16 cellular contexts compared by ENCODE assay signal in genomic region chr10:14812271-14812670, GRCh38. TPM values are rescaled to one million over a fixed set of nuclear protein-coding genes. Genes with fewer than 3 reads are reported as not detected.
A peak's percentile ranks its signal among the peaks of the same experiment; 100 is the strongest.
DNase-seq lines count a peak whose midpoint lies in the region; ATAC-seq, FAIRE-seq and TF ChIP-seq lines count a peak whose summit lies in the region.
"Had no signal": no experiment of that assay in that cellular context is flagged by ENCODE, and none has a peak within 500 bp of the region (broad histone marks: within the 10 kb centered on the region; RNA-seq: fewer than 3 reads in every experiment).

No MANE protein-coding gene starts in this region.

- WGBS in K562 (ENCODE audit: insufficient coverage, low coverage, missing lambda C conversion rate), result 2% methylated on average over 3 of the region's 3 CpGs
- WGBS in testis, 2 donors, result 80 to 87% methylated on average over 3 of the region's 3 CpGs

- H3K4me1 Mint-ChIP-seq in activated naive CD8-positive, alpha-beta T cell treated with anti-CD3 and anti-CD28 coated beads, Interleukin-2, amount 10 ng/mL, durations not matched to agents 7 days and 5 days, result peaks cover 11% of the 10 kb centered on the region
- peaks cover 24% of the 10 kb centered on the region for H3K4me1 Mint-ChIP-seq in activated naive CD8-positive, alpha-beta T cell treated with anti-CD3 and anti-CD28 coated beads for 36 hours

- H3K36me3 ChIP-seq in Loucy (ENCODE audit: insufficient read depth, low read length), result no peaks in the 10 kb centered on the region
- H3K36me3 ChIP-seq in K562 (ENCODE audit: control insufficient read depth, insufficient read depth, low read length), result no peaks in the 10 kb centered on the region
- H3K36me3 ChIP-seq in testis (ENCODE audit: low read depth, missing control alignments), result no peaks in the 10 kb centered on the region

- DNase-seq in activated naive CD8-positive, alpha-beta T cell treated with anti-CD3 and anti-CD28 coated beads, Interleukin-2, amount 10 ng/mL, durations not matched to agents 7 days and 5 days, result no peak
- DNase-seq in activated naive CD8-positive, alpha-beta T cell treated with anti-CD3 and anti-CD28 coated beads for 36 hours, result no peak
- peak in 2 of 4 experiments; percentile 37 to 40 for DNase-seq in K562 (ENCODE audit: extremely low read depth in 1 of 4, low spot score in 3 of 4)
- peak; percentile 23 for DNase-seq in testis
- DNase-seq in DMS114 treated with DMSO at 0.1 percent for 48 hours (lab: John Stamatoyannopoulos, UW; ENCODE audit: unreplicated experiment), result no peak
- no peak for DNase-seq in ureter (ENCODE audit: low spot score)
- DNase-seq: DMS79 treated with DMSO at 0.1 percent for 48 hours, left cardiac atrium, NCI-H1105 treated with DMSO at 0.1 percent for 48 hours, NCI-H524, RPMI8226 had no signal

- no peak for TF ChIP-seq EP300 in K562 (IDR thresholded peaks at IDR 0.05; ENCODE audit: low read length)

- POLR2A ChIA-PET in activated naive CD8-positive, alpha-beta T cell treated with anti-CD3 and anti-CD28 coated beads, Interleukin-2, amount 10 ng/mL, durations not matched to agents 7 days and 5 days (lab: Charles Lee), result no interaction called here
- POLR2A ChIA-PET in K562 (lab: Yijun Ruan, JAX), result interaction anchor here (0.7 to 1.2 kb wide), 2 partner anchors 11 to 25 kb away, joined by 3 to 4 read pairs; partner anchors contain the start of gene CDNF

- peaks cover 1% of the 10 kb centered on the region for H3K9me3 Mint-ChIP-seq in activated naive CD8-positive, alpha-beta T cell treated with anti-CD3 and anti-CD28 coated beads, Interleukin-2, amount 10 ng/mL, durations not matched to agents 7 days and 5 days
- H3K9me3 Mint-ChIP-seq in activated naive CD8-positive, alpha-beta T cell treated with anti-CD3 and anti-CD28 coated beads for 36 hours, result no peaks in the 10 kb centered on the region
- H3K9me3 Mint-ChIP-seq: activated naive CD4-positive, alpha-beta T cell treated with anti-CD3 and anti-CD28 coated beads, Interleukin-2, amount 50 U/mL, for 24 hours had no signal

- no peaks in the 10 kb centered on the region for H3K27me3 ChIP-seq in Loucy (ENCODE audit: insufficient read depth, low read length, poor library complexity, severe bottlenecking)
- H3K27me3 ChIP-seq in K562 (ENCODE audit: control insufficient read depth in 2 of 2, insufficient read depth in 2 of 2, low read length in 2 of 2), result peaks cover 17 to 26% of the 10 kb centered on the region in 2 experiments
- H3K27me3 ChIP-seq in testis, result no peaks in the 10 kb centered on the region

- no peak overlapping the region for H3K27ac ChIP-seq in K562 (ENCODE audit: extremely low read depth, low read depth, low read length)
- no peak overlapping the region for H3K27ac ChIP-seq in testis

- H3K27ac Mint-ChIP-seq in activated naive CD8-positive, alpha-beta T cell treated with anti-CD3 and anti-CD28 coated beads, Interleukin-2, amount 10 ng/mL, durations not matched to agents 7 days and 5 days, result peak overlapping the region; percentile 57
- no peak overlapping the region for H3K27ac Mint-ChIP-seq in activated naive CD8-positive, alpha-beta T cell treated with anti-CD3 and anti-CD28 coated beads for 36 hours
- H3K27ac Mint-ChIP-seq: activated naive CD4-positive, alpha-beta T cell treated with anti-CD3 and anti-CD28 coated beads, Interleukin-2, amount 50 U/mL, for 24 hours; progenitor cell of endocrine pancreas had no signal

- intact Hi-C loops in K562 (cut with micrococcal nuclease), result no loop called here
- intact Hi-C loops in testis (cut with DNase I; ENCODE audit: low total_unique reads), result no loop called here

- TF ChIP-seq POLR2A in K562 (conservative IDR thresholded peaks at IDR 0.05) (no peak), testis (IDR thresholded peaks at IDR 0.05) (no peak)

- peak; percentile 37 for FAIRE-seq in K562 (lab: Jason Lieb, UNC)
- FAIRE-seq: GM12892 had no signal

- TF ChIP-seq RAD21 in K562 (CRISPR knock-in tag; conservative IDR thresholded peaks at IDR 0.05 in 1 of 2, IDR thresholded peaks at IDR 0.05 in 1 of 2), result no peak

- no peaks in the 10 kb centered on the region for H3K9me1 ChIP-seq in K562 (ENCODE audit: control insufficient read depth, insufficient read depth, low read length)

- H3K4me3 ChIP-seq in Loucy (ENCODE audit: low read length, poor library complexity, severe bottlenecking) (no peak overlapping the region), K562 (no peak overlapping the region), testis (no peak overlapping the region)

- H3K9me3 ChIP-seq in Loucy (ENCODE audit: insufficient read depth, low read depth, low read length) (no peaks in the 10 kb centered on the region), K562 (replicated peaks; ENCODE audit: control insufficient read depth, insufficient read depth, low read depth, low read length) (no peaks in the 10 kb centered on the region), testis (no peaks in the 10 kb centered on the region)

- no peak overlapping the region for H3K9ac ChIP-seq in Loucy (ENCODE audit: low read depth, low read length, poor library complexity, severe bottlenecking)
- no peak overlapping the region for H3K9ac ChIP-seq in K562 (ENCODE audit: insufficient read depth in 1 of 2, low read depth in 2 of 2, low read length in 2 of 2)

- peak overlapping the region; percentile 64 for H3K4me3 Mint-ChIP-seq in activated naive CD8-positive, alpha-beta T cell treated with anti-CD3 and anti-CD28 coated beads, Interleukin-2, amount 10 ng/mL, durations not matched to agents 7 days and 5 days
- H3K4me3 Mint-ChIP-seq in activated naive CD8-positive, alpha-beta T cell treated with anti-CD3 and anti-CD28 coated beads for 36 hours, result no peak overlapping the region
- H3K4me3 Mint-ChIP-seq: activated naive CD4-positive, alpha-beta T cell treated with anti-CD3 and anti-CD28 coated beads, Interleukin-2, amount 50 U/mL, for 24 hours had no signal

- TF ChIP-seq CTCF in Loucy (conservative IDR thresholded peaks at IDR 0.05; ENCODE audit: low read length), result no peak
- TF ChIP-seq CTCF in K562 (IDR thresholded peaks at IDR 0.05 in 2 of 3, conservative IDR thresholded peaks at IDR 0.05 in 1 of 3; ENCODE audit: insufficient read depth in 2 of 3, low read depth in 1 of 3, low read length in 3 of 3), result no peak
- no peak for TF ChIP-seq CTCF in testis (IDR thresholded peaks at IDR 0.05)

- H4K20me1 ChIP-seq in Loucy (ENCODE audit: insufficient read depth, low read length, poor library complexity, severe bottlenecking) (no peaks in the 10 kb centered on the region), K562 (replicated peaks; ENCODE audit: control insufficient read depth, insufficient read depth, low read length) (no peaks in the 10 kb centered on the region)

- H3K4me1 ChIP-seq in Loucy (ENCODE audit: insufficient read depth, low read length, poor library complexity, severe bottlenecking), result peaks cover 11% of the 10 kb centered on the region
- H3K4me1 ChIP-seq in K562 (replicated peaks in 1 of 2; ENCODE audit: control insufficient read depth in 2 of 2, insufficient read depth in 2 of 2, low read length in 2 of 2), result no peaks in the 10 kb centered on the region
- no peaks in the 10 kb centered on the region for H3K4me1 ChIP-seq in testis

- no peaks in the 10 kb centered on the region for H3F3A ChIP-seq in Loucy (ENCODE audit: low read depth)

- H3K79me2 ChIP-seq in Loucy (ENCODE audit: insufficient read depth, low read length) (no peaks in the 10 kb centered on the region), K562 (ENCODE audit: control insufficient read depth, insufficient read depth, low read length) (no peaks in the 10 kb centered on the region)

- no TSS peak for BruUV-seq in K562 (replicated peaks; lab: Mats Ljungman, UMichigan)

- in situ Hi-C loops in K562 (cut with MboI), result no loop called here

- CTCF ChIA-PET in K562 (lab: Yijun Ruan, JAX; ENCODE audit: low intra/inter-chr PET ratio), result no interaction called here

- H3K27me3 Mint-ChIP-seq in activated naive CD8-positive, alpha-beta T cell treated with anti-CD3 and anti-CD28 coated beads, Interleukin-2, amount 10 ng/mL, durations not matched to agents 7 days and 5 days, result peaks cover 5% of the 10 kb centered on the region
- no peaks in the 10 kb centered on the region for H3K27me3 Mint-ChIP-seq in activated naive CD8-positive, alpha-beta T cell treated with anti-CD3 and anti-CD28 coated beads for 36 hours
- H3K27me3 Mint-ChIP-seq: activated naive CD4-positive, alpha-beta T cell treated with anti-CD3 and anti-CD28 coated beads, Interleukin-2, amount 50 U/mL, for 24 hours; progenitor cell of endocrine pancreas had no signal

- H3K9me2 ChIP-seq in Loucy (replicated peaks; ENCODE audit: low read depth, low read length), result no peaks in the 10 kb centered on the region

- no peaks in the 10 kb centered on the region for H3K36me3 Mint-ChIP-seq in activated naive CD8-positive, alpha-beta T cell treated with anti-CD3 and anti-CD28 coated beads, Interleukin-2, amount 10 ng/mL, durations not matched to agents 7 days and 5 days
- H3K36me3 Mint-ChIP-seq in activated naive CD8-positive, alpha-beta T cell treated with anti-CD3 and anti-CD28 coated beads for 36 hours, result no peaks in the 10 kb centered on the region
- H3K36me3 Mint-ChIP-seq: activated naive CD4-positive, alpha-beta T cell treated with anti-CD3 and anti-CD28 coated beads, Interleukin-2, amount 50 U/mL, for 24 hours had no signal

- H3K4me2 ChIP-seq in Loucy (ENCODE audit: low read depth, low read length, poor library complexity, severe bottlenecking) (peak overlapping the region; percentile 3), K562 (ENCODE audit: insufficient read depth, low read length) (no peak overlapping the region; the same call in 1 of the 2 replicates)

- ATAC-seq in activated naive CD8-positive, alpha-beta T cell treated with anti-CD3 and anti-CD28 coated beads, Interleukin-2, amount 10 ng/mL, durations not matched to agents 7 days and 5 days (ENCODE audit: low read depth), result no peak
- peak; percentile 85 for ATAC-seq in K562
- ATAC-seq in HG02981 (IDR thresholded peaks at IDR 0.05; ENCODE audit: unreplicated experiment), result no peak
- ATAC-seq: left cardiac atrium had no signal

- H2AFZ ChIP-seq in Loucy (ENCODE audit: low read length) (no peak overlapping the region), K562 (ENCODE audit: low read depth, low read length) (no peak overlapping the region)

RNA-seq across cellular contexts. Expression of gene CDNF, which starts 25.6 kb away (rescaled TPM):
- total RNA-seq in activated naive CD8-positive, alpha-beta T cell treated with anti-CD3 and anti-CD28 coated beads, Interleukin-2, amount 10 ng/mL, durations not matched to agents 7 days and 5 days, result 1 to 10 TPM in 1 of 2 experiments, under 1 TPM in 1; 0.82 to 1.0 TPM
- total RNA-seq in activated naive CD8-positive, alpha-beta T cell treated with anti-CD3 and anti-CD28 coated beads for 36 hours, result 1 to 10 TPM in 1 of 2 experiments, under 1 TPM in 1; 0.96 to 1.6 TPM
- total RNA-seq in K562 (2011; cell fraction: chromatin; rRNA removed; ENCODE audit: low replicate concordance), result 0.37 and 0.83 TPM in 2 replicates
- 0.83 and 2.2 TPM in 2 replicates for total RNA-seq in K562 (2011; cell fraction: nucleolus; rRNA removed)
- total RNA-seq in K562 (2011; cell fraction: nucleoplasm; rRNA removed), result 0.53 and 0.73 TPM in 2 replicates
- total RNA-seq in K562 (2014; rRNA removed), result 0.64 TPM in 1 of 2 replicates, not detected in the other
- 0.29 and 0.61 TPM in 2 replicates for total RNA-seq in K562 (2014; rRNA removed; fragmentation: Illumina TruSeq; extraction: Trizol)
- total RNA-seq in K562 (2015; rRNA removed; fragmentation: Illumina TruSeq; extraction: Trizol), result 0.33 and 0.60 TPM in 2 replicates
- total RNA-seq in K562 (2021), result 0.85 and 1.00 TPM in 2 replicates
- polyA plus RNA-seq in K562 (2011; rRNA removed), result 0.93 and 1.6 TPM in 2 replicates
- polyA plus RNA-seq in K562 (2011; cell fraction: cytosol; rRNA removed), result 0.13 and 1.2 TPM in 2 replicates
- 0.54 and 0.65 TPM in 2 replicates for polyA plus RNA-seq in K562 (2011; cell fraction: nucleus; rRNA removed)
- 0.64 and 2.2 TPM in 2 replicates for polyA plus RNA-seq in K562 (2012)
- polyA plus RNA-seq in K562 (2014; fragmentation: Illumina TruSeq; extraction: Trizol), result 0.61 and 0.96 TPM in 2 replicates
- under 1 TPM; 0.18 to 0.37 TPM for polyA plus RNA-seq in K562 (2014; fragmentation: Nextera tagmentation; extraction: Ambion mirVana)
- 1.1 and 1.6 TPM in 2 replicates for polyA plus RNA-seq in K562 (2014; rRNA removed)
- polyA minus RNA-seq in K562 (2011; rRNA and poly(A)+ RNA removed), result 0.42 and 1.9 TPM in 2 replicates
- not detected in 2 replicates for polyA minus RNA-seq in K562 (2011; cell fraction: cytosol; rRNA and poly(A)+ RNA removed)
- 0.40 and 1.4 TPM in 2 replicates for polyA minus RNA-seq in K562 (2011; cell fraction: nucleus; rRNA and poly(A)+ RNA removed)
- 10 to 100 TPM; 10.0 to 14.1 TPM for total RNA-seq in testis
- polyA plus RNA-seq in testis (ENCODE audit: insufficient read depth, low read depth, low replicate concordance), result 46.7 TPM
- total RNA-seq in ureter, result 3.8 TPM

RNA-seq across cellular contexts. Expression of gene HSPA14, which starts 25.8 kb away (rescaled TPM):
- 10 to 100 TPM; 23.0 to 25.1 TPM for total RNA-seq in activated naive CD8-positive, alpha-beta T cell treated with anti-CD3 and anti-CD28 coated beads, Interleukin-2, amount 10 ng/mL, durations not matched to agents 7 days and 5 days
- 10 to 100 TPM; 45.9 to 50.5 TPM for total RNA-seq in activated naive CD8-positive, alpha-beta T cell treated with anti-CD3 and anti-CD28 coated beads for 36 hours
- 10.9 and 32.7 TPM in 2 replicates for total RNA-seq in K562 (2011; cell fraction: chromatin; rRNA removed; ENCODE audit: low replicate concordance)
- 6.5 and 8.0 TPM in 2 replicates for total RNA-seq in K562 (2011; cell fraction: nucleolus; rRNA removed)
- total RNA-seq in K562 (2011; cell fraction: nucleoplasm; rRNA removed), result 16.4 and 26.8 TPM in 2 replicates
- 38.9 and 47.9 TPM in 2 replicates for total RNA-seq in K562 (2014; rRNA removed)
- total RNA-seq in K562 (2014; rRNA removed; fragmentation: Illumina TruSeq; extraction: Trizol), result 65.1 and 77.7 TPM in 2 replicates
- total RNA-seq in K562 (2015; rRNA removed; fragmentation: Illumina TruSeq; extraction: Trizol), result 57.5 and 63.2 TPM in 2 replicates
- total RNA-seq in K562 (2021), result 41.9 and 46.2 TPM in 2 replicates
- 52.3 and 71.5 TPM in 2 replicates for polyA plus RNA-seq in K562 (2011; rRNA removed)
- polyA plus RNA-seq in K562 (2011; cell fraction: cytosol; rRNA removed), result 12.0 and 24.9 TPM in 2 replicates
- 16.6 and 28.1 TPM in 2 replicates for polyA plus RNA-seq in K562 (2011; cell fraction: nucleus; rRNA removed)
- polyA plus RNA-seq in K562 (2012), result 25.4 and 33.0 TPM in 2 replicates
- polyA plus RNA-seq in K562 (2014; fragmentation: Illumina TruSeq; extraction: Trizol), result 47.0 and 51.9 TPM in 2 replicates
- polyA plus RNA-seq in K562 (2014; fragmentation: Nextera tagmentation; extraction: Ambion mirVana), result 10 to 100 TPM; 70.1 to 75.0 TPM
- polyA plus RNA-seq in K562 (2014; rRNA removed), result 54.1 and 56.5 TPM in 2 replicates
- 38.8 and 40.3 TPM in 2 replicates for polyA minus RNA-seq in K562 (2011; rRNA and poly(A)+ RNA removed)
- polyA minus RNA-seq in K562 (2011; cell fraction: cytosol; rRNA and poly(A)+ RNA removed), result 8.4 and 15.2 TPM in 2 replicates
- polyA minus RNA-seq in K562 (2011; cell fraction: nucleus; rRNA and poly(A)+ RNA removed), result 9.8 and 19.3 TPM in 2 replicates
- total RNA-seq in testis, result 10 to 100 TPM; 20.5 to 24.6 TPM
- 41.5 TPM for polyA plus RNA-seq in testis (ENCODE audit: insufficient read depth, low read depth, low replicate concordance)
- total RNA-seq in ureter, result 15.4 TPM

RNA-seq across cellular contexts. Expression of gene MSANTD7, which starts 25.8 kb away (rescaled TPM):
- 10 to 100 TPM; 17.0 to 19.4 TPM for total RNA-seq in activated naive CD8-positive, alpha-beta T cell treated with anti-CD3 and anti-CD28 coated beads, Interleukin-2, amount 10 ng/mL, durations not matched to agents 7 days and 5 days
- total RNA-seq in activated naive CD8-positive, alpha-beta T cell treated with anti-CD3 and anti-CD28 coated beads for 36 hours, result 10 to 100 TPM; 26.4 to 26.5 TPM
- total RNA-seq in K562 (2011; cell fraction: chromatin; rRNA removed; ENCODE audit: low replicate concordance), result 19.1 and 30.9 TPM in 2 replicates
- 16.7 and 18.6 TPM in 2 replicates for total RNA-seq in K562 (2011; cell fraction: nucleolus; rRNA removed)
- 22.8 and 36.6 TPM in 2 replicates for total RNA-seq in K562 (2011; cell fraction: nucleoplasm; rRNA removed)
- total RNA-seq in K562 (2014; rRNA removed), result 25.0 and 26.9 TPM in 2 replicates
- total RNA-seq in K562 (2014; rRNA removed; fragmentation: Illumina TruSeq; extraction: Trizol), result 23.6 and 24.5 TPM in 2 replicates
- 26.6 and 27.3 TPM in 2 replicates for total RNA-seq in K562 (2015; rRNA removed; fragmentation: Illumina TruSeq; extraction: Trizol)
- 26.4 and 27.2 TPM in 2 replicates for total RNA-seq in K562 (2021)
- 14.6 and 18.9 TPM in 2 replicates for polyA plus RNA-seq in K562 (2011; rRNA removed)
- 9.0 and 9.9 TPM in 2 replicates for polyA plus RNA-seq in K562 (2011; cell fraction: cytosol; rRNA removed)
- 12.3 and 17.3 TPM in 2 replicates for polyA plus RNA-seq in K562 (2011; cell fraction: nucleus; rRNA removed)
- polyA plus RNA-seq in K562 (2012), result 11.3 and 18.0 TPM in 2 replicates
- 24.3 and 24.7 TPM in 2 replicates for polyA plus RNA-seq in K562 (2014; fragmentation: Illumina TruSeq; extraction: Trizol)
- polyA plus RNA-seq in K562 (2014; fragmentation: Nextera tagmentation; extraction: Ambion mirVana), result 1 to 10 TPM; 5.2 to 7.1 TPM
- 16.2 and 18.8 TPM in 2 replicates for polyA plus RNA-seq in K562 (2014; rRNA removed)
- polyA minus RNA-seq in K562 (2011; rRNA and poly(A)+ RNA removed), result 35.3 and 37.1 TPM in 2 replicates
- 17.9 and 24.7 TPM in 2 replicates for polyA minus RNA-seq in K562 (2011; cell fraction: cytosol; rRNA and poly(A)+ RNA removed)
- polyA minus RNA-seq in K562 (2011; cell fraction: nucleus; rRNA and poly(A)+ RNA removed), result 24.0 and 40.5 TPM in 2 replicates
- total RNA-seq in testis, result 10 to 100 TPM; 14.3 to 15.3 TPM
- 16.0 TPM for polyA plus RNA-seq in testis (ENCODE audit: insufficient read depth, low read depth, low replicate concordance)
- 14.4 TPM for total RNA-seq in ureter

RNA-seq across cellular contexts. Expression of gene FAM107B, which starts 37.6 kb away (rescaled TPM):
- total RNA-seq in activated naive CD8-positive, alpha-beta T cell treated with anti-CD3 and anti-CD28 coated beads, Interleukin-2, amount 10 ng/mL, durations not matched to agents 7 days and 5 days, result 100 to 1,000 TPM; 188 to 200 TPM
- 100 to 1,000 TPM; 195 to 203 TPM for total RNA-seq in activated naive CD8-positive, alpha-beta T cell treated with anti-CD3 and anti-CD28 coated beads for 36 hours
- 0.28 and 0.49 TPM in 2 replicates for total RNA-seq in K562 (2011; cell fraction: chromatin; rRNA removed; ENCODE audit: low replicate concordance)
- not detected in 2 replicates for total RNA-seq in K562 (2011; cell fraction: nucleolus; rRNA removed)
- 0.31 and 0.37 TPM in 2 replicates for total RNA-seq in K562 (2011; cell fraction: nucleoplasm; rRNA removed)
- total RNA-seq in K562 (2014; rRNA removed) (0.82 and 2.8 TPM in 2 replicates), K562 (2014; rRNA removed; fragmentation: Illumina TruSeq; extraction: Trizol) (1.8 and 2.0 TPM in 2 replicates), K562 (2015; rRNA removed; fragmentation: Illumina TruSeq; extraction: Trizol) (0.94 and 1.5 TPM in 2 replicates), K562 (2021) (2.0 and 2.3 TPM in 2 replicates), testis (10 to 100 TPM; 71.7 to 82.8 TPM), ureter (67.2 TPM)
- polyA plus RNA-seq in K562 (2011; rRNA removed) (0.39 and 0.40 TPM in 2 replicates), K562 (2014; fragmentation: Illumina TruSeq; extraction: Trizol) (1.9 and 2.0 TPM in 2 replicates), K562 (2014; fragmentation: Nextera tagmentation; extraction: Ambion mirVana) (under 1 TPM; 0.48 TPM), K562 (2014; rRNA removed) (1.1 and 1.4 TPM in 2 replicates), testis (ENCODE audit: insufficient read depth, low read depth, low replicate concordance) (89.5 TPM)
- 0.09 and 0.29 TPM in 2 replicates for polyA plus RNA-seq in K562 (2011; cell fraction: cytosol; rRNA removed)
- polyA plus RNA-seq in K562 (2011; cell fraction: nucleus; rRNA removed), result 0.07 and 0.11 TPM in 2 replicates
- 0.90 and 13.2 TPM in 2 replicates for polyA plus RNA-seq in K562 (2012)
- polyA minus RNA-seq in K562 (2011; rRNA and poly(A)+ RNA removed), result 0.32 and 0.63 TPM in 2 replicates
- not detected in 2 replicates for polyA minus RNA-seq in K562 (2011; cell fraction: cytosol; rRNA and poly(A)+ RNA removed)
- polyA minus RNA-seq in K562 (2011; cell fraction: nucleus; rRNA and poly(A)+ RNA removed), result not detected in 2 replicates
